Comparison of ENCODE assay signal across 8 cellular contexts in genomic region chr7:116930156-116930913, GRCh38. TPM values are rescaled to one million over a fixed set of nuclear protein-coding genes. Genes with fewer than 3 reads are reported as not detected.
DNase-seq lines count a peak whose midpoint lies in the region; ATAC-seq and TF ChIP-seq lines count a peak whose summit lies in the region.

No MANE protein-coding gene starts in this region.

- no peaks in the 10 kb centered on the region for H3K27me3 ChIP-seq in left lung

- TF ChIP-seq CTCF in choroid plexus epithelial cell (conservative IDR thresholded peaks at IDR 0.05; ENCODE audit: low read depth, low read length) (peak; percentile 95), left lung (IDR thresholded peaks at IDR 0.05) (peak; percentile 88 to 97)

- DNase-seq in AG20443 (ENCODE audit: low spot score), result peak; percentile 87
- peak; percentile 78 for DNase-seq in NCI-H345 (lab: John Stamatoyannopoulos, UW)
- peak; percentile 61 for DNase-seq in activated CD4-positive, alpha-beta T cell treated with anti-CD3 and anti-CD28 coated beads for 1 hour
- peak; percentile 82 for DNase-seq in choroid plexus epithelial cell (ENCODE audit: low read depth)
- DNase-seq in left lung, result peak; percentile 80 to 91
- DNase-seq in stimulated activated CD4-positive, alpha-beta T cell treated with anti-CD3 and anti-CD28 coated beads, Interleukin-4, amount 100 ng/mL, for 4 hours, result peak; percentile 59 to 72

- no peak overlapping the region for H3K27ac ChIP-seq in left lung

- H3K4me1 ChIP-seq in left lung, result peaks cover 0 to 8% of the 10 kb centered on the region in 2 donors

- H3K36me3 ChIP-seq in left lung, result no peaks in the 10 kb centered on the region

- ATAC-seq in GM18909 (IDR thresholded peaks at IDR 0.05; ENCODE audit: poor library complexity, unreplicated experiment), result peak; percentile 79
- ATAC-seq in HG03280 (IDR thresholded peaks at IDR 0.05; ENCODE audit: unreplicated experiment), result peak; percentile 67
- ATAC-seq in left lung, result peak; percentile 98

- intact Hi-C loops in left lung (cut with DNase I), result no loop called here

- no peak overlapping the region for H3K4me3 ChIP-seq in choroid plexus epithelial cell (ENCODE audit: low read depth, low read length)
- H3K4me3 ChIP-seq in left lung, result no peak overlapping the region

- H3K9me3 ChIP-seq in left lung, result no peaks in the 10 kb centered on the region

RNA-seq across cellular contexts. Expression of gene ST7, which starts 23.0 kb away (rescaled TPM):
- total RNA-seq in left lung, result 10 to 100 TPM; 36.3 to 44.7 TPM
